Comparison of ENCODE assay signal across 17 cellular contexts in the genomic region with DNA sequence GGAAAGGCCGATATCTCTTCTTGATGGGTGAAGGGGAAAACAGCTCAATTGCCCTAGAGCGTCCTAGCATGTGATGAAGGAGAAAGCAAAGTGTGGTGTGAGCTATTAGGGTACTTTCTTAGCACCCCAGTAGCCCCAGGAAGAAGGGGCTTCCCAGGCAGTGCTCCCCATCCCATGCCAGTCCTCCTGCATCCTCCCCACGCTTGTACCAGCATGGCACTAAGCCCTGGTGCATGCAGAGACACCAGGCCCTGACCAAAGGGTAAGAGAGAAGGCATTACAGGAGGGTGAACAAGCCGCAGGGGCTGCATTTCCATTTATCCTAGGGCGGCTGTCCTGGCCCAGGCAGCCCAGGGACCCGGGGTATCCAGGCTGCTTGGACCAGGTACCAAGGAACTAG. TPM values are rescaled to one million over a fixed set of nuclear protein-coding genes. Genes with fewer than 3 reads are reported as not detected.
A peak's percentile ranks its signal among the peaks of the same experiment; 100 is the strongest.
DNase-seq lines count a peak whose midpoint lies in the region; ATAC-seq and TF ChIP-seq lines count a peak whose summit lies in the region.
"Had no signal": no experiment of that assay in that cellular context is flagged by ENCODE, and none has a peak within 500 bp of the region (broad histone marks: within the 10 kb centered on the region; RNA-seq: fewer than 3 reads in every experiment).

No MANE protein-coding gene starts in this region.

- H3K27me3 ChIP-seq in left ventricle myocardium inferior (ENCODE audit: low read depth) (no peaks in the 10 kb centered on the region), lower lobe of right lung (ENCODE audit: low read depth) (no peaks in the 10 kb centered on the region), HAP-1 (ENCODE audit: low read depth) (no peaks in the 10 kb centered on the region)

- peak overlapping the region; percentile 69 for H3K4me3 Mint-ChIP-seq in type B pancreatic cell

- H3K4me1 ChIP-seq in left ventricle myocardium inferior, result peaks cover 71% of the 10 kb centered on the region
- peaks cover 62% of the 10 kb centered on the region for H3K4me1 ChIP-seq in lower lobe of right lung
- H3K4me1 ChIP-seq in HAP-1, result peaks cover 17% of the 10 kb centered on the region

- ATAC-seq in left cardiac atrium (no peak), SK-N-SH treated with all-trans-retinoic acid at 6 μM for 48 hours (no peak), lower lobe of right lung (no peak)

- H3K4me1 Mint-ChIP-seq in type B pancreatic cell (ENCODE audit: unreplicated experiment), result peaks cover 16% of the 10 kb centered on the region

- H3K36me3 Mint-ChIP-seq in type B pancreatic cell, result no peaks in the 10 kb centered on the region
- H3K36me3 Mint-ChIP-seq: CD4-positive, CD25-positive, alpha-beta regulatory T cell had no signal

- H3K27me3 Mint-ChIP-seq in type B pancreatic cell, result peaks cover 4% of the 10 kb centered on the region

- DNase-seq in left ventricle myocardium inferior (no peak), left cardiac atrium (no peak), lower lobe of right lung (no peak), type B pancreatic cell (ENCODE audit: extremely low spot score, unreplicated experiment) (no peak), DMS53 treated with DMSO at 0.1 percent for 48 hours (lab: John Stamatoyannopoulos, UW; ENCODE audit: unreplicated experiment) (no peak), HAP-1 (ENCODE audit: low spot score in 2 of 2) (no peak), SW 1271 (lab: John Stamatoyannopoulos, UW) (no peak)
- DNase-seq: CD4-positive, CD25-positive, alpha-beta regulatory T cell; GF-D8; MM.1S; NCI-H1417; NCI-H1930; NCI-H2171; NCI-H446 treated with DMSO at 0.1 percent for 48 hours; NCI-H774 had no signal

- no peak overlapping the region for H3K4me3 ChIP-seq in left ventricle myocardium inferior
- no peak overlapping the region for H3K4me3 ChIP-seq in lower lobe of right lung
- no peak overlapping the region for H3K4me3 ChIP-seq in HAP-1
- H3K4me3 ChIP-seq: A549 had no signal

- TF ChIP-seq CTCF in left ventricle myocardium inferior (IDR thresholded peaks at IDR 0.05; ENCODE audit: borderline replicate concordance) (no peak), lower lobe of right lung (IDR thresholded peaks at IDR 0.05) (no peak), type B pancreatic cell (conservative IDR thresholded peaks at IDR 0.05) (no peak)

- no peaks in the 10 kb centered on the region for H3K9me3 ChIP-seq in left ventricle myocardium inferior (replicated peaks)
- no peaks in the 10 kb centered on the region for H3K9me3 ChIP-seq in lower lobe of right lung
- no peaks in the 10 kb centered on the region for H3K9me3 ChIP-seq in HAP-1
- H3K9me3 ChIP-seq: A549 had no signal

- H3K9me3 Mint-ChIP-seq in type B pancreatic cell, result no peaks in the 10 kb centered on the region
- H3K9me3 Mint-ChIP-seq: CD4-positive, CD25-positive, alpha-beta regulatory T cell had no signal

- H3K27ac Mint-ChIP-seq in type B pancreatic cell, result peak overlapping the region; percentile 79

- in situ Hi-C loops in HAP-1 (cut with MboI; ENCODE audit: low sequenced_read_pairs), result no loop called here

- H3K36me3 ChIP-seq in left ventricle myocardium inferior (no peaks in the 10 kb centered on the region), lower lobe of right lung (no peaks in the 10 kb centered on the region), HAP-1 (replicated peaks) (no peaks in the 10 kb centered on the region)

- intact Hi-C loops in left ventricle myocardium inferior (cut with micrococcal nuclease) (no loop called here), left cardiac atrium (cut with DNase I) (no loop called here), lower lobe of right lung (cut with DNase I) (no loop called here)

- peak overlapping the region; percentile 70 for H3K27ac ChIP-seq in left ventricle myocardium inferior (replicated peaks)
- peak overlapping the region; percentile 34 for H3K27ac ChIP-seq in lower lobe of right lung
- H3K27ac ChIP-seq: A549 had no signal

TF ChIP-seq in SK-N-SH treated with all-trans-retinoic acid at 6 μM for 48 hours, 23 proteins besides CTCF, POLR2A, EP300 and RAD21:
- TF ChIP-seq, protein P1, sequence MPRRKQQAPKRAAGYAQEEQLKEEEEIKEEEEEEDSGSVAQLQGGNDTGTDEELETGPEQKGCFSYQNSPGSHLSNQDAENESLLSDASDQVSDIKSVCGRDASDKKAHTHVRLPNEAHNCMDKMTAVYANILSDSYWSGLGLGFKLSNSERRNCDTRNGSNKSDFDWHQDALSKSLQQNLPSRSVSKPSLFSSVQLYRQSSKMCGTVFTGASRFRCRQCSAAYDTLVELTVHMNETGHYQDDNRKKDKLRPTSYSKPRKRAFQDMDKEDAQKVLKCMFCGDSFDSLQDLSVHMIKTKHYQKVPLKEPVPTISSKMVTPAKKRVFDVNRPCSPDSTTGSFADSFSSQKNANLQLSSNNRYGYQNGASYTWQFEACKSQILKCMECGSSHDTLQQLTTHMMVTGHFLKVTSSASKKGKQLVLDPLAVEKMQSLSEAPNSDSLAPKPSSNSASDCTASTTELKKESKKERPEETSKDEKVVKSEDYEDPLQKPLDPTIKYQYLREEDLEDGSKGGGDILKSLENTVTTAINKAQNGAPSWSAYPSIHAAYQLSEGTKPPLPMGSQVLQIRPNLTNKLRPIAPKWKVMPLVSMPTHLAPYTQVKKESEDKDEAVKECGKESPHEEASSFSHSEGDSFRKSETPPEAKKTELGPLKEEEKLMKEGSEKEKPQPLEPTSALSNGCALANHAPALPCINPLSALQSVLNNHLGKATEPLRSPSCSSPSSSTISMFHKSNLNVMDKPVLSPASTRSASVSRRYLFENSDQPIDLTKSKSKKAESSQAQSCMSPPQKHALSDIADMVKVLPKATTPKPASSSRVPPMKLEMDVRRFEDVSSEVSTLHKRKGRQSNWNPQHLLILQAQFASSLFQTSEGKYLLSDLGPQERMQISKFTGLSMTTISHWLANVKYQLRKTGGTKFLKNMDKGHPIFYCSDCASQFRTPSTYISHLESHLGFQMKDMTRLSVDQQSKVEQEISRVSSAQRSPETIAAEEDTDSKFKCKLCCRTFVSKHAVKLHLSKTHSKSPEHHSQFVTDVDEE (CRISPR knock-in tag; IDR thresholded peaks at IDR 0.05), result peak; percentile 0; the same call in 1 of the 2 replicates
- TF ChIP-seq OSR1 (CRISPR knock-in tag; IDR thresholded peaks at IDR 0.05), result no peak

RNA-seq across cellular contexts. Expression of a gene that starts 3.1 kb away (rescaled TPM):
- total RNA-seq in left ventricle myocardium inferior (9.0 TPM), left cardiac atrium (10 to 100 TPM; 17.3 to 21.7 TPM), lower lobe of right lung (49.9 TPM), type B pancreatic cell (ENCODE audit: low replicate concordance) (34.5 and 85.1 TPM in 2 replicates)

RNA-seq across cellular contexts. Expression of a gene that starts 33.8 kb away (rescaled TPM):
- total RNA-seq in left ventricle myocardium inferior, result 6.2 TPM
- 1 to 10 TPM; 4.3 to 7.0 TPM for total RNA-seq in left cardiac atrium
- 90.7 TPM for total RNA-seq in lower lobe of right lung
- total RNA-seq in type B pancreatic cell (ENCODE audit: low replicate concordance), result 3.6 and 9.1 TPM in 2 replicates
